Comparison of ENCODE assay signal across 8 cellular contexts in the genomic region with DNA sequence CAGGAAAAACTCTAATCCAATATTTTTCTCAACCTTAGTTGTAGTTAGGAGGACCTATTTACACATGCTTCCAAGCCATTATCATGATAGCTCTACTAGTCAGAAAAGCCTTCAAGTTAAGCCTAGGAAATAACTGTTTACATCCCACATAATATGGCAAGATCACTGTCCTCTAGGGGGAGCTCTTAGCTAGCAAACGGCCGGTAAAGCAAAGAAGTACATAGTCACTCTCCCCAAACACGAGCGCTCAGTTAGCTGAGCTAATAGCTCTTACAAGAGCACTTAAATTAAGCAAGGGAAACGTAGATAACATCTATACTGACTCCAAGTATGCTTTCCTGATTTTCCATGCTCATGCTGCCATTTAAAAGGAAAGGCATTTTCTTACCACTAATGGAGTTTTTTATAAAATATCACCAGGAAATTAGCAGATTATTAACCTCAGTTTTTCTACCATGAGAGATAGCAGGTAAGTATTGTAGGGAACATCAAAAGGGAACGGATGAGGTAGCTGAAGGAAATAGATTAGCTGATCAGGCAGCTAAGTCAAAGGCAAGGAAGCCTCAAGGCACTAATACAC.
A peak's percentile ranks its signal among the peaks of the same experiment; 100 is the strongest.
DNase-seq lines count a peak whose midpoint lies in the region; ATAC-seq and TF ChIP-seq lines count a peak whose summit lies in the region.

No MANE protein-coding gene starts in this region.

- no peaks in the 10 kb centered on the region for H3K36me3 Mint-ChIP-seq in CD4-positive, alpha-beta memory T cell
- H3K36me3 Mint-ChIP-seq in activated naive CD8-positive, alpha-beta T cell treated with anti-CD3 and anti-CD28 coated beads for 36 hours: no peaks in the 10 kb centered on the region

- CTCF ChIA-PET in CD4-positive, alpha-beta memory T cell (lab: Charles Lee; ENCODE audit: partially characterized antibody): interaction anchor here (0.6 to 2.9 kb wide), 22 partner anchors 10 to 313 kb away, joined by 3 to 25 read pairs (median 4); no protein-coding TSS in a partner anchor

- intact Hi-C loops in CD4-positive, alpha-beta memory T cell (cut with micrococcal nuclease): loop anchor here (1.0 kb wide), 2 partner anchors 42 to 380 kb away; no protein-coding TSS in a partner anchor
- intact Hi-C loops in heart left ventricle (cut with DNase I) (loop anchor here in 2 of 10 donors (5.0 kb wide), 2 partner anchors 42 to 117 kb away; no protein-coding TSS in a partner anchor), sigmoid colon (cut with DNase I) (no loop called here)

- peaks cover 0 to 5% (median 5%) of the 10 kb centered on the region in 4 donors for H3K4me1 Mint-ChIP-seq in CD4-positive, alpha-beta memory T cell
- H3K4me1 Mint-ChIP-seq in activated naive CD8-positive, alpha-beta T cell treated with anti-CD3 and anti-CD28 coated beads for 36 hours: peaks cover 3% of the 10 kb centered on the region

- H3K9me3 Mint-ChIP-seq in CD4-positive, alpha-beta memory T cell: no peaks in the 10 kb centered on the region
- no peaks in the 10 kb centered on the region for H3K9me3 Mint-ChIP-seq in activated naive CD8-positive, alpha-beta T cell treated with anti-CD3 and anti-CD28 coated beads for 36 hours

- H3K36me3 ChIP-seq in CD4-positive, alpha-beta memory T cell (ENCODE audit: insufficient read depth, low read length): no peaks in the 10 kb centered on the region
- H3K36me3 ChIP-seq in heart left ventricle (no peaks in the 10 kb centered on the region), sigmoid colon (no peaks in the 10 kb centered on the region)

- no peak for TF ChIP-seq EP300 in sigmoid colon (IDR thresholded peaks at IDR 0.05)

- TF ChIP-seq CTCF in GM20000 (IDR thresholded peaks at IDR 0.05; ENCODE audit: extremely low read depth, missing control alignments) (peak; percentile 71), heart left ventricle (IDR thresholded peaks at IDR 0.05) (peak; percentile 54 to 84 (median 77)), sigmoid colon (IDR thresholded peaks at IDR 0.05) (peak; percentile 43 to 73 (median 56))

- ATAC-seq in heart left ventricle (peak in 3 of 4 donors; percentile 67 to 87 (median 73)), HG03045 (IDR thresholded peaks at IDR 0.05; ENCODE audit: unreplicated experiment) (no peak)

- H3K4me1 ChIP-seq in CD4-positive, alpha-beta memory T cell (ENCODE audit: insufficient read depth, low read length): no peaks in the 10 kb centered on the region
- no peaks in the 10 kb centered on the region for H3K4me1 ChIP-seq in heart left ventricle
- no peaks in the 10 kb centered on the region for H3K4me1 ChIP-seq in sigmoid colon

- no peak overlapping the region for H3K27ac Mint-ChIP-seq in CD4-positive, alpha-beta memory T cell
- H3K27ac Mint-ChIP-seq in activated naive CD8-positive, alpha-beta T cell treated with anti-CD3 and anti-CD28 coated beads for 36 hours: no peak overlapping the region

- no peak overlapping the region for H3K4me3 ChIP-seq in CD4-positive, alpha-beta memory T cell (ENCODE audit: low read length in 2 of 2)
- H3K4me3 ChIP-seq in heart left ventricle: no peak overlapping the region
- H3K4me3 ChIP-seq in sigmoid colon: no peak overlapping the region

- H3K4me3 Mint-ChIP-seq in CD4-positive, alpha-beta memory T cell: no peak overlapping the region
- no peak overlapping the region for H3K4me3 Mint-ChIP-seq in activated naive CD8-positive, alpha-beta T cell treated with anti-CD3 and anti-CD28 coated beads for 36 hours

- POLR2A ChIA-PET in CD4-positive, alpha-beta memory T cell (lab: Charles Lee; ENCODE audit: partially characterized antibody): interaction anchor here (0.6 kb wide), 1 partner anchor 19 kb away, joined by 3 read pairs; no protein-coding TSS in a partner anchor

- H3K27me3 Mint-ChIP-seq in CD4-positive, alpha-beta memory T cell: peaks cover 6 to 32% of the 10 kb centered on the region in 2 donors
- peaks cover 20% of the 10 kb centered on the region for H3K27me3 Mint-ChIP-seq in activated naive CD8-positive, alpha-beta T cell treated with anti-CD3 and anti-CD28 coated beads for 36 hours

- no peaks in the 10 kb centered on the region for H3K27me3 ChIP-seq in CD4-positive, alpha-beta memory T cell (ENCODE audit: insufficient read depth, low read length)
- H3K27me3 ChIP-seq in heart left ventricle: peaks cover 0 to 14% (median 0%) of the 10 kb centered on the region in 9 donors
- no peaks in the 10 kb centered on the region for H3K27me3 ChIP-seq in sigmoid colon

- no peak overlapping the region for H3K27ac ChIP-seq in CD4-positive, alpha-beta memory T cell (ENCODE audit: low read depth, low read length)
- H3K27ac ChIP-seq in heart left ventricle (no peak overlapping the region), sigmoid colon (no peak overlapping the region)

- peak; percentile 55 to 66 (median 63) for DNase-seq in CD4-positive, alpha-beta memory T cell
- DNase-seq in GM20000 (ENCODE audit: low spot score): peak; percentile 67
- DNase-seq in NCI-H1105 treated with DMSO at 0.1 percent for 48 hours (lab: John Stamatoyannopoulos, UW): peak; percentile 66
- DNase-seq in SIG-M5 treated with dmso at 0.1 percent for 504 hours (lab: John Stamatoyannopoulos, UW; ENCODE audit: unreplicated experiment): peak; percentile 92
- peak; percentile 47 for DNase-seq in activated naive CD8-positive, alpha-beta T cell treated with anti-CD3 and anti-CD28 coated beads for 36 hours
- DNase-seq in heart left ventricle: peak in 2 of 5 donors; percentile 28 to 33
- peak; percentile 77 for DNase-seq in sigmoid colon

- WGBS in heart left ventricle, 4 donors: 7 to 11% (median 10%) methylated on average over 6 of the region's 6 CpGs
- WGBS in sigmoid colon, 2 donors: 3 to 8% methylated on average over 6 of the region's 6 CpGs

- TF ChIP-seq POLR2A in heart left ventricle (IDR thresholded peaks at IDR 0.05): no peak
- no peak for TF ChIP-seq POLR2A in sigmoid colon (IDR thresholded peaks at IDR 0.05)

- H3K9me3 ChIP-seq in CD4-positive, alpha-beta memory T cell (ENCODE audit: control insufficient read depth in 1 of 2, low read length in 2 of 2): no peaks in the 10 kb centered on the region
- no peaks in the 10 kb centered on the region for H3K9me3 ChIP-seq in heart left ventricle
- no peaks in the 10 kb centered on the region for H3K9me3 ChIP-seq in sigmoid colon
